ENCODE assay signal across 8 cellular contexts in the genomic region with DNA sequence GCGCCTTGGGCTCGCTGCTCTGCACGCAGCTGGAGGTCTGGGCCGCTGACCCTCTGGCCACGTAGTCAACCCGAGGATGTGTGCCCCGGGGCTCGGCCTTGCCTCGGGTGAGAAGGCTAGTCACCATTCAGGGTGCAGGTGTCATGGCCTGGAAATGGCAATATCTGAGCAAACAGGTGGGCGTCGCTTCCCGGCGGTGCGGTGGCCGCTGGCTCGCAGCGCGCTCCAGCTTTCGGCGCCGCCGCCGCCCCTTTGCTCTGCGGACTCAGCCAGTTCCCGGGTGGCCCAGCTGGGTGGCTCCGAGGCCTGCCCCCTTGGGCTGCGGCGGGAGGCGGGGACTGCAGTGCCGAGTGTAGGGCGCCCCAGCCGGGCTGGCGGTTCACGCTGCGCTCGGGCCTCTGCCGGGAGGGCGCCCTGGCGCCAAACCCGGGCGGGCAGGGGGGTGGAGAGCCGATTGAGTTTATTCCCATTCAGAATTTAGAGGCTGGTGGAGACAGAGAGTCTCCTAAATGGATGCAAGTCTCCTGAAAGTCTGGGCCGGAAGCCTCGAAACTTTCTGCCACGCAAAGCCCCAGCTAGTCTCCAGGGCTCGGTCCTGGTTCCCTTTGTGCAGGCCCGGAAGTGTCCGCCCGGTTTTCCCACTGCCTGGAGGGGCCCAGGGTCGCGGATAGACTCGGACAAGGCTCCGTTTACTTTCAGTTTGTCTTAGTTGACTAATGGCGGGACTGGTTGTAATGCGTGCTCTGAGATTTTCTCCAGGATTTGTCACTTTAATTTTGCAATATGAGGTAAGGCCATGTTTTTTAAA. TPM values are rescaled to one million over a fixed set of nuclear protein-coding genes. Genes with fewer than 3 reads are reported as not detected.
DNase-seq lines count a peak whose midpoint lies in the region; ATAC-seq, FAIRE-seq and TF ChIP-seq lines count a peak whose summit lies in the region.

No MANE protein-coding gene starts in this region.

- intact Hi-C loops in Calu3 (cut with micrococcal nuclease; ENCODE audit: unreplicated experiment) (loop anchor here (5.0 kb wide), 2 partner anchors 889 to 1019 kb away; no protein-coding TSS in a partner anchor), GM12878 (cut with micrococcal nuclease; ENCODE audit: unreplicated experiment) (loop anchor here (5.0 to 10.0 kb wide), 2 partner anchors 281 to 884 kb away; no protein-coding TSS in a partner anchor), testis (cut with DNase I; ENCODE audit: low total_unique reads) (no loop called here)

- BruUV-seq in Calu3 (replicated peaks; lab: Mats Ljungman, UMichigan), result no TSS peak
- no TSS peak for BruUV-seq in GM12878 (replicated peaks; lab: Mats Ljungman, UMichigan)

- H3K27ac Mint-ChIP-seq in Calu3 (ENCODE audit: unreplicated experiment), result peak overlapping the region; percentile 85

- H3K4me2 ChIP-seq in GM12878 (ENCODE audit: control insufficient read depth, insufficient read depth), result peak overlapping the region; percentile 88

- H3K36me3 Mint-ChIP-seq in Calu3 (ENCODE audit: insufficient read depth, unreplicated experiment), result peaks cover 30% of the 10 kb centered on the region

- in situ Hi-C loops in GM12878 (cut with MboI), result loop anchor here (25.0 kb wide), 1 partner anchor 1889 kb away; no protein-coding TSS in a partner anchor

- POLR2A ChIA-PET in GM12878 (lab: Charles Lee), result interaction anchor here (0.8 to 1.0 kb wide), 2 partner anchors 22 to 25 kb away, joined by 3 to 4 read pairs; no protein-coding TSS in a partner anchor

- no peak for TF ChIP-seq CTCF in Calu3 (IDR thresholded peaks at IDR 0.05; ENCODE audit: unreplicated experiment)
- TF ChIP-seq CTCF in GM12878 (IDR thresholded peaks at IDR 0.05 in 2 of 3, conservative IDR thresholded peaks at IDR 0.05 in 1 of 3; ENCODE audit: control insufficient read depth in 2 of 3, extremely low read depth in 1 of 3, insufficient read depth in 1 of 3, low read depth in 3 of 3, low read length in 3 of 3), result 0 out of 6 replicates have a peak, but pooled peaks of 1 of the 3 experiments have one; percentile 5
- TF ChIP-seq CTCF in kidney epithelial cell (IDR thresholded peaks at IDR 0.05; ENCODE audit: insufficient read depth, low read length, poor library complexity, severe bottlenecking), result no peak
- no peak for TF ChIP-seq CTCF in testis (IDR thresholded peaks at IDR 0.05)

- H3K4me3 ChIP-seq in GM12878, result peak overlapping the region; percentile 64
- H3K4me3 ChIP-seq in kidney epithelial cell (ENCODE audit: low read depth, low read length), result peak overlapping the region; percentile 39
- peak overlapping the region; percentile 36 to 69 for H3K4me3 ChIP-seq in testis

- no peaks in the 10 kb centered on the region for H3K27me3 Mint-ChIP-seq in Calu3 (ENCODE audit: unreplicated experiment)

- peaks cover 10% of the 10 kb centered on the region for H3K4me1 Mint-ChIP-seq in Calu3 (ENCODE audit: low read depth, unreplicated experiment)

- peak overlapping the region; percentile 67 for H2AFZ ChIP-seq in GM12878 (ENCODE audit: control insufficient read depth, low read depth, low read length)

- CTCF ChIA-PET in Calu3 (lab: Charles Lee) (interaction anchor here (0.6 to 5.0 kb wide), 6 partner anchors 9 to 1627 kb away, joined by 3 to 32 read pairs (median 4); partner anchors contain the start of gene TFAP2A), GM12878 (lab: Yijun Ruan, JAX) (interaction anchor here (0.7 to 4.8 kb wide), 7 partner anchors 9 to 1631 kb away, joined by 3 to 41 read pairs (median 3); no protein-coding TSS in a partner anchor)

- peak; percentile 84 for DNase-seq in Calu3
- DNase-seq in GM12878 (ENCODE audit: low read depth, low spot score), result no peak
- no peak for DNase-seq in kidney epithelial cell (ENCODE audit: low read depth)
- peak; percentile 59 for DNase-seq in testis
- DNase-seq in stimulated activated CD4-positive, alpha-beta T cell treated with anti-CD3 and anti-CD28 coated beads, Interleukin-2, amount 100 ng/mL, for 48 hours, result no peak
- DNase-seq in iPS-NIHi11 (ENCODE audit: low spot score), result no peak

- H3K27ac ChIP-seq in GM12878 (ENCODE audit: control insufficient read depth, insufficient read depth) (no peak overlapping the region), testis (no peak overlapping the region)

- TF ChIP-seq EP300 in GM12878 (IDR thresholded peaks at IDR 0.05; ENCODE audit: borderline replicate concordance in 1 of 2, control insufficient read depth in 1 of 2, low read depth in 2 of 2, low read length in 2 of 2), result no peak

- H4K20me1 ChIP-seq in GM12878 (ENCODE audit: control insufficient read depth, insufficient read depth), result no peaks in the 10 kb centered on the region

- H3K9ac ChIP-seq in GM12878 (ENCODE audit: control insufficient read depth, insufficient read depth, low read length), result peak overlapping the region; percentile 68

- ATAC-seq in GM19452 (IDR thresholded peaks at IDR 0.05; ENCODE audit: unreplicated experiment) (peak; percentile 50), HG03571 (IDR thresholded peaks at IDR 0.05; ENCODE audit: unreplicated experiment) (peak; percentile 48), GM12878 (peak; percentile 78)

- peaks cover 18 to 26% of the 10 kb centered on the region in 2 experiments for H3K27me3 ChIP-seq in GM12878 (replicated peaks in 1 of 2; ENCODE audit: control insufficient read depth in 2 of 2, insufficient read depth in 2 of 2, low read length in 1 of 2)
- peaks cover 46% of the 10 kb centered on the region for H3K27me3 ChIP-seq in kidney epithelial cell (ENCODE audit: control insufficient read depth, insufficient read depth, low read length)
- H3K27me3 ChIP-seq in testis, result no peaks in the 10 kb centered on the region

- TF ChIP-seq POLR2A in GM12878 (IDR thresholded peaks at IDR 0.05; ENCODE audit: low read depth, low read length) (no peak), testis (IDR thresholded peaks at IDR 0.05) (no peak)

- 6% methylated on average over 55 of the region's 55 CpGs for WGBS in GM12878 (ENCODE audit: insufficient coverage, insufficient replicate concordance, low lambda C conversion rate, missing lambda C conversion rate)
- 2% methylated on average over 24 to 31 of the region's 55 CpGs for WGBS in testis, 2 donors

- H3K36me3 ChIP-seq in GM12878 (ENCODE audit: control insufficient read depth in 2 of 2, insufficient read depth in 2 of 2, low read length in 1 of 2) (no peaks in the 10 kb centered on the region), kidney epithelial cell (ENCODE audit: control insufficient read depth, insufficient read depth, low read length) (no peaks in the 10 kb centered on the region), testis (ENCODE audit: low read depth, missing control alignments) (no peaks in the 10 kb centered on the region)

- H3K9me3 ChIP-seq in GM12878 (replicated peaks; ENCODE audit: control insufficient read depth, insufficient read depth, low read length) (no peaks in the 10 kb centered on the region; the same call in 1 of the 3 replicates), testis (no peaks in the 10 kb centered on the region)

- peaks cover 3% of the 10 kb centered on the region for H3K4me1 ChIP-seq in GM12878 (ENCODE audit: control insufficient read depth, insufficient read depth, low read length)
- H3K4me1 ChIP-seq in testis, result peaks cover 11% of the 10 kb centered on the region

- TF ChIP-seq RAD21 in GM12878 (IDR thresholded peaks at IDR 0.05; ENCODE audit: insufficient read depth, low read depth, low read length), result no peak

- SMC1A ChIA-PET in GM12878 (lab: Charles Lee; ENCODE audit: uncharacterized antibody, unreplicated experiment), result interaction anchor here (1.0 to 2.2 kb wide), 2 partner anchors 11 to 20 kb away, joined by 3 to 7 read pairs; partner anchors contain the start of gene TFAP2A

- no peaks in the 10 kb centered on the region for H3K9me3 Mint-ChIP-seq in Calu3 (ENCODE audit: low read depth, unreplicated experiment)

- peak overlapping the region; percentile 68 for H3K4me3 Mint-ChIP-seq in Calu3 (ENCODE audit: low read depth, unreplicated experiment)

- H3K79me2 ChIP-seq in GM12878 (ENCODE audit: control insufficient read depth, insufficient read depth, low read length), result no peaks in the 10 kb centered on the region

- no peak for FAIRE-seq in GM12878 (lab: Jason Lieb, UNC)

- RAD21 ChIA-PET in GM12878 (lab: Charles Lee; ENCODE audit: unreplicated experiment), result interaction anchor here (1.5 kb wide), 1 partner anchor 170 kb away, joined by 3 read pairs; no protein-coding TSS in a partner anchor

TF ChIP-seq in GM12878, 131 proteins besides CTCF, POLR2A, EP300 and RAD21:
- TF ChIP-seq IKZF1 (conservative IDR thresholded peaks at IDR 0.05) (peak; percentile 27; the same call in 1 of the 2 replicates), RAD51 (IDR thresholded peaks at IDR 0.05) (no peak), RB1 (IDR thresholded peaks at IDR 0.05; ENCODE audit: borderline replicate concordance) (no peak), IKZF2 (IDR thresholded peaks at IDR 0.05) (peak; percentile 25 to 26; a peak in 1 of 4 replicates), TCF12 (IDR thresholded peaks at IDR 0.05; ENCODE audit: low read depth, low read length) (no peak), BHLHE40 (IDR thresholded peaks at IDR 0.05; ENCODE audit: borderline replicate concordance in 1 of 2, low read depth in 2 of 2, low read length in 1 of 2) (0 out of 4 replicates have a peak, but pooled peaks of 1 of the 2 experiments have one; percentile 7)

RNA-seq across cellular contexts. Expression of gene TFAP2A, which starts 11.3 kb away (rescaled TPM):
- total RNA-seq in Calu3 (2022), result 74.7 and 77.0 TPM in 2 replicates
- total RNA-seq in GM12878 (2013; cell fraction: nucleolus; rRNA removed), result 0.73 and 1.5 TPM in 2 replicates
- 0.06 TPM in 1 of 2 replicates, not detected in the other for total RNA-seq in GM12878 (2014; rRNA removed)
- 0.23 TPM in 1 of 2 replicates, not detected in the other for total RNA-seq in GM12878 (2014; rRNA removed; fragmentation: Illumina TruSeq; extraction: Trizol)
- total RNA-seq in GM12878 (2021), result 0.21 and 0.46 TPM in 2 replicates
- polyA plus RNA-seq in GM12878 (2011; ENCODE audit: low read depth), result not detected
- 0.32 and 0.33 TPM in 2 replicates for polyA plus RNA-seq in GM12878 (2011; rRNA removed)
- polyA plus RNA-seq in GM12878 (2011; cell fraction: cytosol; rRNA removed), result 0.24 and 0.30 TPM in 2 replicates
- 1.1 and 1.3 TPM in 2 replicates for polyA plus RNA-seq in GM12878 (2011; cell fraction: nucleus; rRNA removed)
- polyA plus RNA-seq in GM12878 (2012), result 0.09 and 0.18 TPM in 2 replicates
- 0.06 and 0.21 TPM in 2 replicates for polyA plus RNA-seq in GM12878 (2014; fragmentation: Illumina TruSeq; extraction: Trizol)
- under 1 TPM in 1 of 2 experiments, not detected in 1; 0.05 TPM for polyA plus RNA-seq in GM12878 (2014; fragmentation: Nextera tagmentation; extraction: Ambion mirVana)
- 0.14 TPM in 1 of 2 replicates, not detected in the other for polyA plus RNA-seq in GM12878 (2014; rRNA removed)
- polyA plus RNA-seq in GM12878 (2016; fragmentation: Nextera tagmentation; extraction: Ambion mirVana), result not detected
- 0.15 and 0.41 TPM in 2 replicates for polyA minus RNA-seq in GM12878 (2011; rRNA and poly(A)+ RNA removed)
- 2.9 and 3.2 TPM in 2 replicates for polyA minus RNA-seq in GM12878 (2011; cell fraction: cytosol; rRNA and poly(A)+ RNA removed)
- polyA minus RNA-seq in GM12878 (2011; cell fraction: nucleus; rRNA and poly(A)+ RNA removed), result 0.73 and 1.8 TPM in 2 replicates
- total RNA-seq in kidney epithelial cell, result 8.8 and 11.2 TPM in 2 replicates
- 1 to 10 TPM; 2.7 to 4.8 TPM for total RNA-seq in testis
- 3.3 TPM for polyA plus RNA-seq in testis (ENCODE audit: insufficient read depth, low read depth, low replicate concordance)

Comparison
In these comparisons a context has a peak if more than half of its experiments do, and no peak if none do; other contexts are left out.
1. DNase-seq: peak in Calu3 (single experiment) and testis (single experiment); none in GM12878 (single experiment), kidney epithelial cell (single experiment), stimulated activated CD4-positive, alpha-beta T cell treated with anti-CD3 and anti-CD28 coated beads, Interleukin-2, amount 100 ng/mL, for 48 hours (0 of 2) and iPS-NIHi11 (single experiment).
2. Peak in every context shown above with its lines, with median percentiles within 50 percentile points of each other: ATAC-seq and H3K4me3 ChIP-seq.